ENCODE assay signal across 24 cellular contexts in genomic region chr14:56881181-56881580, GRCh38.
"Had no signal": no experiment of that assay in that cellular context is flagged by ENCODE, and none has a peak within 500 bp of the region (broad histone marks: within the 10 kb centered on the region; RNA-seq: fewer than 3 reads in every experiment).

No MANE protein-coding gene starts in this region.

- H3K4me3 Mint-ChIP-seq: IgD-negative memory B cell had no signal

- DNase-seq: Kasumi-1; MV-4-11; NCI-H1048; NCI-H1105; NCI-H1417; NCI-H1436 treated with DMSO at 0.1 percent for 48 hours; NCI-H1694; NCI-H187 treated with DMSO at 0.1 percent for 48 hours; NCI-H2029 treated with DMSO at 0.1 percent for 48 hours; NCI-H2171 treated with DMSO at 0.1 percent for 48 hours; NCI-H345; NCI-H446 treated with DMSO at 0.1 percent for 48 hours; NCI-H510A treated with DMSO at 0.1 percent for 48 hours; NCI-H526 treated with DMSO at 0.1 percent for 48 hours; NCI-H748 treated with DMSO at 0.1 percent for 48 hours; NK-92 treated with Interleukin-12 subunit alpha and Interleukin-12 subunit beta, amount 100 ng/mL, for 24 hours; PC-3; SHP77; SK-N-SH; SW 1271 had no signal

- H3K9me3 ChIP-seq: SK-N-SH had no signal

- H3K4me3 ChIP-seq: K562 had no signal

- H3K4me2 ChIP-seq: KMS-11, SK-N-SH had no signal

- H3K27ac ChIP-seq: KMS-11, RWPE1 had no signal

- H3K9ac ChIP-seq: KMS-11, SK-N-SH had no signal

- H3K4me1 Mint-ChIP-seq: IgD-negative memory B cell had no signal

- H3K9me3 Mint-ChIP-seq: IgD-negative memory B cell had no signal

- H3K36me3 Mint-ChIP-seq: IgD-negative memory B cell had no signal
